In genomic region chr1:201180901-201181300, GRCh38 we compare ENCODE assay signal across 36 cellular contexts. TPM values are rescaled to one million over a fixed set of nuclear protein-coding genes. Genes with fewer than 3 reads are reported as not detected.
"Had no signal": no experiment of that assay in that cellular context is flagged by ENCODE, and none has a peak within 500 bp of the region (broad histone marks: within the 10 kb centered on the region; RNA-seq: fewer than 3 reads in every experiment).

No MANE protein-coding gene starts in this region.

- DNase-seq: activated B cell treated with CpG ODN at 0.5 μM for 24 hours; activated CD4-positive, alpha-beta memory T cell treated with anti-CD3 and anti-CD28 coated beads for 36 hours; activated CD4-positive, alpha-beta T cell treated with anti-CD3 and anti-CD28 coated beads for 4 hours; activated CD4-positive, alpha-beta T cell treated with anti-CD3 and anti-CD28 coated beads, Interleukin-2, amount 50 U/mL, for 1 hour; activated CD4-positive, CD25-positive, alpha-beta regulatory T cell treated with anti-CD3 and anti-CD28 coated beads, Interleukin-2, amount 50 U/mL, for 72 hours; activated CD8-positive, alpha-beta memory T cell treated with anti-CD3 and anti-CD28 coated beads, Interleukin-2, amount 50 U/mL, for 4 hours; activated naive CD4-positive, alpha-beta T cell treated with Interleukin-2 at 50 U/mL for 16 hours; activated naive CD8-positive, alpha-beta T cell treated with anti-CD3 and anti-CD28 coated beads, Interleukin-2, amount 10 ng/mL, durations not matched to agents 7 days and 5 days; activated T-cell treated with anti-CD3 and anti-CD28 coated beads for 4 hours; activated T-cell treated with anti-CD3 and anti-CD28 coated beads, Interleukin-2, amount 50 U/mL, for 4 hours; amygdala; cerebellar nuclear complex; Karpas-422; KBM-7; MG63; NCI-H1048; NCI-H1105 treated with DMSO at 0.1 percent for 48 hours; NCI-H1436 treated with DMSO at 0.1 percent for 48 hours; NCI-H1694 treated with DMSO at 0.1 percent for 48 hours; NCI-H2029; NCI-H2107; NCI-H2171; NCI-H510A; NCI-H526; NCI-H748 treated with DMSO at 0.1 percent for 48 hours; NK-92 treated with Interleukin-12 subunit alpha and Interleukin-12 subunit beta, amount 100 ng/mL, for 24 hours; PC-3; T1000 had no signal

- H3K27me3 ChIP-seq: ascending aorta had no signal

- H3K4me1 ChIP-seq: ascending aorta had no signal

- H3K27ac ChIP-seq: ascending aorta, cardiac muscle cell, RWPE1, SK-N-MC had no signal

- H3K4me3 ChIP-seq: ascending aorta, cardiac muscle cell, MG63, SK-N-MC had no signal

- H3K36me3 ChIP-seq: ascending aorta, cardiac muscle cell, MG63 had no signal

- ATAC-seq: activated T-cell treated with anti-CD3 and anti-CD28 coated beads, Interleukin-2, amount 50 U/mL, for 4 hours; PC-3; Right ventricle myocardium inferior had no signal

RNA-seq across cellular contexts. Expression of gene IGFN1, which starts 9.7 kb away (rescaled TPM):
- total RNA-seq: activated B cell treated with CpG ODN at 0.5 μM for 24 hours; activated CD4-positive, alpha-beta memory T cell treated with anti-CD3 and anti-CD28 coated beads for 36 hours; activated naive CD8-positive, alpha-beta T cell treated with anti-CD3 and anti-CD28 coated beads, Interleukin-2, amount 10 ng/mL, durations not matched to agents 7 days and 5 days; activated T-cell treated with anti-CD3 and anti-CD28 coated beads, Interleukin-2, amount 50 U/mL, for 4 hours; activated T-helper 1 cell treated with anti-CD3 and anti-CD28 coated beads, Interleukin-12 subunit alpha, Interleukin-12 subunit beta, Interleukin-2, Interleukin-4 antibody, amounts not matched to agents 30 ng/mL and 10 ng/mL and 1 ng/mL, durations not matched to agents 14 hours and 24 hours and 36 hours; ascending aorta; cardiac muscle cell; Right ventricle myocardium inferior; T-helper 1 cell treated with Interleukin-12 subunit alpha and Interleukin-12 subunit beta and Interleukin-4 antibody, amounts not matched to agents 30 ng/mL and 1 ng/mL, for 36 hours; T-helper 2 cell treated with Interferon-gamma antibody and Interleukin-4, amounts not matched to agents 100 ng/mL and 5 ng/mL, for 36 hours had no signal
- polyA plus RNA-seq: cardiac muscle cell had no signal

RNA-seq across cellular contexts. Expression of gene ASCL5, which starts 53.9 kb away (rescaled TPM):
- total RNA-seq: activated B cell treated with CpG ODN at 0.5 μM for 24 hours; activated CD4-positive, alpha-beta memory T cell treated with anti-CD3 and anti-CD28 coated beads for 36 hours; activated naive CD8-positive, alpha-beta T cell treated with anti-CD3 and anti-CD28 coated beads, Interleukin-2, amount 10 ng/mL, durations not matched to agents 7 days and 5 days; activated T-cell treated with anti-CD3 and anti-CD28 coated beads, Interleukin-2, amount 50 U/mL, for 4 hours; activated T-helper 1 cell treated with anti-CD3 and anti-CD28 coated beads, Interleukin-12 subunit alpha, Interleukin-12 subunit beta, Interleukin-2, Interleukin-4 antibody, amounts not matched to agents 30 ng/mL and 10 ng/mL and 1 ng/mL, durations not matched to agents 14 hours and 24 hours and 36 hours; ascending aorta; Right ventricle myocardium inferior; T-helper 1 cell treated with Interleukin-12 subunit alpha and Interleukin-12 subunit beta and Interleukin-4 antibody, amounts not matched to agents 30 ng/mL and 1 ng/mL, for 36 hours; T-helper 2 cell treated with Interferon-gamma antibody and Interleukin-4, amounts not matched to agents 100 ng/mL and 5 ng/mL, for 36 hours had no signal
- polyA plus RNA-seq: cardiac muscle cell had no signal
